In genomic region chr1:79726911-79727310, GRCh38 we compare ENCODE assay signal across 20 cellular contexts.
"Had no signal": no experiment of that assay in that cellular context is flagged by ENCODE, and none has a peak within 500 bp of the region (broad histone marks: within the 10 kb centered on the region; RNA-seq: fewer than 3 reads in every experiment).

No MANE protein-coding gene starts in this region.

- H3K36me3 Mint-ChIP-seq: activated naive CD8-positive, alpha-beta T cell treated with anti-CD3 and anti-CD28 coated beads for 36 hours; brain; WTC11 had no signal

- H3K9me3 ChIP-seq: esophagus squamous epithelium, pancreas, psoas muscle, right atrium auricular region had no signal

- DNase-seq: activated CD4-positive, alpha-beta T cell treated with anti-CD3 and anti-CD28 coated beads for 36 hours; activated CD4-positive, alpha-beta T cell treated with anti-CD3 and anti-CD28 coated beads, Interleukin-2, amount 50 U/mL, for 48 hours; activated naive CD4-positive, alpha-beta T cell treated with Interleukin-2 at 50 U/mL for 16 hours; activated naive CD8-positive, alpha-beta T cell treated with anti-CD3 and anti-CD28 coated beads for 36 hours; activated T-cell treated with anti-CD3 and anti-CD28 coated beads, Interleukin-2, amount 50 U/mL, for 48 hours; amygdala; esophagus squamous epithelium; pancreas; psoas muscle; stimulated activated CD4-positive, alpha-beta T cell treated with anti-CD3 and anti-CD28 coated beads, Interleukin-12 subunit alpha, Interleukin-12 subunit beta, amount 100 ng/mL, for 4 hours; stimulated activated CD4-positive, alpha-beta T cell treated with anti-CD3 and anti-CD28 coated beads, Interleukin-4, amount 100 ng/mL, for 4 hours; stimulated activated naive CD8-positive, alpha-beta T cell treated with anti-CD3 and anti-CD28 coated beads, Interleukin-15, Interleukin-2, amounts not matched to agents 100 U/mL and 50 U/mL, for 24 hours; substantia nigra; T1000 had no signal

- ATAC-seq: activated CD4-positive, alpha-beta T cell treated with anti-CD3 and anti-CD28 coated beads for 36 hours; natural killer cell treated with Interleukin-12 subunit alpha and Interleukin-12 subunit beta and Interleukin-15 and Interleukin-18, amount 100 ng/mL, for 72 hours; pancreas; psoas muscle; stimulated activated naive CD8-positive, alpha-beta T cell treated with anti-CD3 and anti-CD28 coated beads, Interleukin-15, Interleukin-2, amounts not matched to agents 100 U/mL and 50 U/mL, for 24 hours; WTC11 had no signal

- H3K4me3 Mint-ChIP-seq: activated CD4-positive, alpha-beta T cell treated with anti-CD3 and anti-CD28 coated beads for 36 hours; activated naive CD8-positive, alpha-beta T cell treated with anti-CD3 and anti-CD28 coated beads for 36 hours; brain; natural killer cell treated with Interleukin-12 subunit alpha and Interleukin-12 subunit beta and Interleukin-15 and Interleukin-18, amount 100 ng/mL, for 72 hours; T-helper 1 cell treated with Interleukin-12 subunit alpha and Interleukin-12 subunit beta and Interleukin-4 antibody, amounts not matched to agents 30 μg/mL and 1 μg/mL, for 36 hours; WTC11 had no signal

- H3K4me1 ChIP-seq: esophagus squamous epithelium, pancreas, psoas muscle, tibial nerve had no signal

- H3K27ac ChIP-seq: pancreas, psoas muscle, right atrium auricular region, tibial nerve had no signal

- H3K9me3 Mint-ChIP-seq: brain had no signal

- H3K36me3 ChIP-seq: esophagus squamous epithelium, pancreas, right atrium auricular region, tibial nerve had no signal

- H3K4me3 ChIP-seq: esophagus squamous epithelium, pancreas, psoas muscle, right atrium auricular region, tibial nerve had no signal

- H3K27ac Mint-ChIP-seq: activated CD4-positive, alpha-beta T cell treated with anti-CD3 and anti-CD28 coated beads for 36 hours; activated naive CD8-positive, alpha-beta T cell treated with anti-CD3 and anti-CD28 coated beads for 36 hours; brain; natural killer cell treated with Interleukin-12 subunit alpha and Interleukin-12 subunit beta and Interleukin-15 and Interleukin-18, amount 100 ng/mL, for 72 hours; T-helper 1 cell treated with Interleukin-12 subunit alpha and Interleukin-12 subunit beta and Interleukin-4 antibody, amounts not matched to agents 30 μg/mL and 1 μg/mL, for 36 hours had no signal

- H3K27me3 Mint-ChIP-seq: activated CD4-positive, alpha-beta T cell treated with anti-CD3 and anti-CD28 coated beads for 36 hours; activated naive CD8-positive, alpha-beta T cell treated with anti-CD3 and anti-CD28 coated beads for 36 hours; natural killer cell treated with Interleukin-12 subunit alpha and Interleukin-12 subunit beta and Interleukin-15 and Interleukin-18, amount 100 ng/mL, for 72 hours had no signal

- H3K27me3 ChIP-seq: esophagus squamous epithelium, pancreas, right atrium auricular region, tibial nerve had no signal

- H3K4me1 Mint-ChIP-seq: activated CD4-positive, alpha-beta T cell treated with anti-CD3 and anti-CD28 coated beads for 36 hours; activated naive CD8-positive, alpha-beta T cell treated with anti-CD3 and anti-CD28 coated beads for 36 hours had no signal
